Comparison of ENCODE assay signal across 27 cellular contexts in the genomic region with DNA sequence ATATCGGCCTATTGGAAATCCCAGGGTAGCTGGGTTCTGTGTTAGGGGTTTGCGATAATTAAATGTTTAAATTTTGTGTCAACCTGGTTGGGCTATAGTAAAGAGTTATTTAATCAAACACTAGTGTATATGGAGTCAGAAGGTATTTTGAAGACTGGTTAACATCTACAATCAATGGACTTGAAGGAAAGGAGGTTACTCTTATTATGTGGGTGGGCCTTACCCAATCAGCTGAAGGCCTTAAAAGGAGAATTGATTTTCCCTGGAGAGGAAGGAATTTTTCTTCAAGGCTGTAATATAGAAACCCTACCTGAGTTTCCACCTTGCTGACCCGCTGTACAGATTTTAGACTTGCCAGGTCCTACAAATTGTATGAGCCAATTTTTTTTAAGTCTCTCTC.
"Had no signal": no experiment of that assay in that cellular context is flagged by ENCODE, and none has a peak within 500 bp of the region (broad histone marks: within the 10 kb centered on the region; RNA-seq: fewer than 3 reads in every experiment).

No MANE protein-coding gene starts in this region.

- H3K27ac ChIP-seq: stomach, suprapubic skin, testis, thoracic aorta, thyroid gland, tibial artery, tibial nerve, transverse colon, upper lobe of left lung, upper lobe of right lung, uterus, vagina had no signal

- H3K27me3 ChIP-seq: stomach, suprapubic skin, testis, thyroid gland, tibial artery, tibial nerve, transverse colon, upper lobe of left lung, upper lobe of right lung, uterus, vagina had no signal

- DNase-seq: stimulated activated CD4-positive, alpha-beta T cell treated with anti-CD3 and anti-CD28 coated beads, Interleukin-2, amount 100 ng/mL, for 48 hours; stimulated activated CD4-positive, alpha-beta T cell treated with anti-CD3 and anti-CD28 coated beads, Interleukin-4, amount 100 ng/mL, for 1 hour; stimulated activated CD4-positive, alpha-beta T cell treated with anti-CD3 and anti-CD28 coated beads, Interleukin-4, amount 100 ng/mL, for 24 hours; stimulated activated CD4-positive, alpha-beta T cell treated with anti-CD3 and anti-CD28 coated beads, Interleukin-4, amount 100 ng/mL, for 4 hours; stimulated activated CD8-positive, alpha-beta memory T cell treated with anti-CD3 and anti-CD28 coated beads, Interleukin-4, amount 100 ng/mL, for 48 hours; stimulated activated naive B cell treated with anti-CD40 and anti-IgM and Interleukin-4, amounts not matched to agents 10 μg/mL and 1 μg/mL and 100 μg/mL, for 72 hours; stimulated activated naive CD4-positive, alpha-beta T cell; stimulated activated naive CD4-positive, alpha-beta T cell treated with Interleukin-2 at 50 U/mL for 16 hours; stimulated activated naive CD8-positive, alpha-beta T cell treated with anti-CD3 and anti-CD28 coated beads, Interleukin-15, amount 100 ng/mL, for 72 hours; stimulated activated naive CD8-positive, alpha-beta T cell treated with anti-CD3 and anti-CD28 coated beads, Interleukin-15, Interleukin-2, amounts not matched to agents 100 U/mL and 50 U/mL, for 24 hours; stomach; substantia nigra; testis; thyroid gland; tibial artery; transverse colon; trophoblast cell; upper lobe of left lung; upper lobe of right lung; uterus had no signal

- H3K4me3 ChIP-seq: stomach, suprapubic skin, testis, thoracic aorta, thyroid gland, tibial artery, tibial nerve, transverse colon, upper lobe of left lung, upper lobe of right lung, uterus, vagina had no signal

- H3K9me3 ChIP-seq: suprapubic skin, testis, thoracic aorta, thyroid gland, tibial artery, tibial nerve, transverse colon, upper lobe of right lung, uterus, vagina had no signal

- H3K4me1 ChIP-seq: stomach, suprapubic skin, testis, thyroid gland, transverse colon, upper lobe of left lung, upper lobe of right lung, uterus, vagina had no signal

- H3K36me3 ChIP-seq: stomach, suprapubic skin, thoracic aorta, thyroid gland, tibial artery, tibial nerve, transverse colon, upper lobe of left lung, upper lobe of right lung, uterus, vagina had no signal

- FAIRE-seq: urothelium cell line had no signal

- ATAC-seq: stimulated activated effector memory CD8-positive, alpha-beta T cell treated with anti-CD3 and anti-CD28 coated beads, Interleukin-12 subunit alpha, Interleukin-12 subunit beta, amount 100 ng/mL, for 72 hours; stimulated activated memory B cell treated with anti-CD40 and anti-IgM and Interleukin-4, amounts not matched to agents 10 μg/mL and 1 μg/mL and 100 μg/mL, for 72 hours; stimulated activated naive B cell treated with anti-CD40 and anti-IgM and Interleukin-4, amounts not matched to agents 10 μg/mL and 1 μg/mL and 100 μg/mL, for 72 hours; stimulated activated naive CD8-positive, alpha-beta T cell treated with anti-CD3 and anti-CD28 coated beads, Interleukin-15, amount 100 ng/mL, for 72 hours; stimulated activated naive CD8-positive, alpha-beta T cell treated with anti-CD3 and anti-CD28 coated beads, Interleukin-15, Interleukin-2, amounts not matched to agents 100 U/mL and 50 U/mL, for 24 hours; upper lobe of right lung had no signal
